12 cellular contexts compared by ENCODE assay signal in the genomic region with DNA sequence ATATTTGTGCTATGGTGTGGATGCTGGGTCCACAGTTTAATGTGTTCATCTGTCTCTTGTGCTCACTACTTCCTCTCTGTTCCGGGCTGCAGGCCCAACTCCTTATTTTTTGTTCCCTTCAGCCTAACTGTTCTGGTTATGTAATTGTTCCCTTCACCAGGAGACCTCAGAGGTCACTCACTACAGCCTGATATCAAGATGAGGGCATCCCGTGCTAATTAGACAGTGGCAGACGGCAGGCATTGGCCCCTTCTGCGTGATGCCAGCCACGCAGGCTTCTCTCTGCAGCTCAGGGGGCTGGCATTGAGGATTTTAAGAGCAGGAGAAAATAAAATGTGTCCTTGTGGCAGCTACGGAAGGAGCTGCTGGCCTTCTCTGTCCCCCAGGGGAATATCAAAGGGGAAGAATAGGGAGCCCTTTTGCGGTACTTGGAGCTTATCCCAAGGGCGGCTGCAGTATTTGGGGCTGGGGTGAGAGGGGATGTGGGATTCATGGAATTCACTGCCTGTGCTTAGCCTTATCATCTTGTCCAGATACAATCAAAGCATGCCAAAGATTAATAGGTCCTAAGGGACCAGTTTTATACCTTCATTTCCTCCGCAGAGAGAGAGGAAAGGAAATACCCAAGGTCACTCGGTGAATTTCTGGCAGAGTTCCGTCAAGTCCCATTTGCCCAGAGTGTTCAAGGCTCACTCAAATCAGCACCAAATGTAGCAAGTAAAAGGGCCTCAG.
"Had no signal": no experiment of that assay in that cellular context is flagged by ENCODE, and none has a peak within 500 bp of the region (broad histone marks: within the 10 kb centered on the region; RNA-seq: fewer than 3 reads in every experiment).

No MANE protein-coding gene starts in this region.

- H3K4me3 ChIP-seq: cardiac muscle cell, coronary artery, tibial nerve had no signal

- H3K27ac ChIP-seq: cardiac muscle cell, coronary artery, epithelial cell of prostate had no signal

- H3K27me3 ChIP-seq: cardiac muscle cell, tibial nerve had no signal

- H3K36me3 ChIP-seq: cardiac muscle cell, tibial nerve had no signal

- DNase-seq: activated effector memory CD4-positive, alpha-beta T cell treated with anti-CD3 and anti-CD28 coated beads, Interleukin-2, amount 50 U/mL, for 16 hours; effector CD8-positive, alpha-beta T cell; nucleus accumbens; stimulated activated CD4-positive, alpha-beta T cell treated with anti-CD3 and anti-CD28 coated beads, Interleukin-15, amount 100 ng/mL, for 24 hours; stimulated activated CD4-positive, alpha-beta T cell treated with anti-CD3 and anti-CD28 coated beads, Interleukin-4, amount 100 ng/mL, for 4 hours; stimulated activated naive CD8-positive, alpha-beta T cell treated with anti-CD3 and anti-CD28 coated beads, Interleukin-15, amount 100 ng/mL, for 72 hours had no signal

- ATAC-seq: activated CD4-positive, CD25-positive, alpha-beta regulatory T cell treated with anti-CD3 and anti-CD28 coated beads, Interleukin-2, amount 50 U/mL, for 24 hours; natural killer cell treated with Interleukin-12 subunit alpha and Interleukin-12 subunit beta and Interleukin-15 and Interleukin-18, amount 100 ng/mL, for 72 hours; stimulated activated naive CD8-positive, alpha-beta T cell treated with anti-CD3 and anti-CD28 coated beads, Interleukin-15, amount 100 ng/mL, for 72 hours had no signal
